Comparison of ENCODE assay signal across 12 cellular contexts in genomic region chr6:155183095-155183494, GRCh38.
DNase-seq lines count a peak whose midpoint lies in the region; ATAC-seq and TF ChIP-seq lines count a peak whose summit lies in the region.
"Had no signal": no experiment of that assay in that cellular context is flagged by ENCODE, and none has a peak within 500 bp of the region (broad histone marks: within the 10 kb centered on the region; RNA-seq: fewer than 3 reads in every experiment).

No MANE protein-coding gene starts in this region.

- peak overlapping the region in 6 of 59 donors; percentile 2 to 49 (median 27) for H3K27ac ChIP-seq in dorsolateral prefrontal cortex

- DNase-seq in OCI-M1 (lab: John Stamatoyannopoulos, UW) (peak; percentile 57), sciatic nerve (ENCODE audit: low spot score) (no peak), dorsolateral prefrontal cortex (no peak), endothelial cell (ENCODE audit: low spot score) (no peak)
- no peak for DNase-seq in activated CD4-positive, alpha-beta T cell treated with anti-CD3 and anti-CD28 coated beads for 1 hour
- DNase-seq: activated naive CD8-positive, alpha-beta T cell treated with anti-CD3 and anti-CD28 coated beads for 36 hours; DND-41; NCI-H526 treated with DMSO at 0.1 percent for 48 hours had no signal

- in situ Hi-C loops in GM18951 (cut with MboI; ENCODE audit: low sequenced_read_pairs, unreplicated experiment), result loop anchor here (25.0 kb wide), 1 partner anchor 329 kb away; no protein-coding TSS in a partner anchor

- intact Hi-C loops in sciatic nerve (cut with DNase I) (loop anchor here (5.0 kb wide), 1 partner anchor 64 kb away; no protein-coding TSS in a partner anchor), dorsolateral prefrontal cortex (cut with DNase I) (no loop called here)

- ATAC-seq in HG02571 (IDR thresholded peaks at IDR 0.05; ENCODE audit: unreplicated experiment) (peak; percentile 49), sciatic nerve (peak; percentile 74)
- ATAC-seq: HCT116, K562 had no signal

- peaks cover 6% of the 10 kb centered on the region for H3K4me1 Mint-ChIP-seq in endothelial cell (ENCODE audit: unreplicated experiment)

- no peak overlapping the region for H3K4me3 Mint-ChIP-seq in endothelial cell (ENCODE audit: unreplicated experiment)
- H3K4me3 Mint-ChIP-seq: activated naive CD8-positive, alpha-beta T cell treated with anti-CD3 and anti-CD28 coated beads for 36 hours had no signal

- H3K36me3 Mint-ChIP-seq in endothelial cell (ENCODE audit: low read depth, unreplicated experiment), result peaks cover 23% of the 10 kb centered on the region
- H3K36me3 Mint-ChIP-seq: activated naive CD8-positive, alpha-beta T cell treated with anti-CD3 and anti-CD28 coated beads for 36 hours had no signal

- TF ChIP-seq CTCF in dorsolateral prefrontal cortex (IDR thresholded peaks at IDR 0.05 in 54 of 56, conservative IDR thresholded peaks at IDR 0.05 in 2 of 56; ENCODE audit: low read depth in 1 of 56, partially characterized antibody in 56 of 56) (no peak), endothelial cell (IDR thresholded peaks at IDR 0.05; ENCODE audit: unreplicated experiment) (no peak)

- H3K27ac Mint-ChIP-seq in endothelial cell (ENCODE audit: unreplicated experiment), result no peak overlapping the region
- H3K27ac Mint-ChIP-seq: activated naive CD8-positive, alpha-beta T cell treated with anti-CD3 and anti-CD28 coated beads for 36 hours had no signal

- H3K4me3 ChIP-seq in dorsolateral prefrontal cortex, result no peak overlapping the region
- H3K4me3 ChIP-seq: K562 had no signal

- no peaks in the 10 kb centered on the region for H3K27me3 Mint-ChIP-seq in endothelial cell (ENCODE audit: unreplicated experiment)
- H3K27me3 Mint-ChIP-seq: activated naive CD8-positive, alpha-beta T cell treated with anti-CD3 and anti-CD28 coated beads for 36 hours had no signal

- no peaks in the 10 kb centered on the region for H3K9me3 Mint-ChIP-seq in endothelial cell (ENCODE audit: unreplicated experiment)
- H3K9me3 Mint-ChIP-seq: activated naive CD8-positive, alpha-beta T cell treated with anti-CD3 and anti-CD28 coated beads for 36 hours had no signal

- TF ChIP-seq POLR2A in GM18951 (IDR thresholded peaks at IDR 0.05; ENCODE audit: extremely low read depth, insufficient read depth, insufficient read length), result peak; percentile 33

- H3K27me3 ChIP-seq in dorsolateral prefrontal cortex, result no peaks in the 10 kb centered on the region
